ENCODE assay signal across 29 cellular contexts in the genomic region with DNA sequence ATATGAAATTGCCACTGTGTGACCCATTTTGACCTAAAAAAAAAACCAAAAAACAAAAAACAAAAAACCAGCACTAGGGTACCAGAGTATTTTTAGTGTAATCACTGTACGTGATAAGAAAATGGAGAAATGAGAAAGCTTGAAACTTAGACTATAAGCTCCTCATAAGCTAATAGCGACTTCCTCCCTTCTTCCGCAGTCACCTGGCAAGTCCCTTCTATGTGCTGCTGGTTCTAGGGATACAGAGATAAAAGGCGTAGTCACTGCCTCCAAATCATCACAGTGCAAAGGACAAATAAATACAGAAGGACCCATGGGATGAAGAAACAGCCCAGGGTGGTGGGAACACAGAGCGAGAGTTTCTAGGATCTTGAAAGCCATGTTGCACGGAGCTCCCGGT.
"Had no signal": no experiment of that assay in that cellular context is flagged by ENCODE, and none has a peak within 500 bp of the region (broad histone marks: within the 10 kb centered on the region; RNA-seq: fewer than 3 reads in every experiment).

No MANE protein-coding gene starts in this region.

- H3K27ac ChIP-seq: adrenal gland, hepatocyte, left ventricle myocardium inferior, parathyroid adenoma, thoracic aorta, vagina, VCaP had no signal

- H3K9me3 ChIP-seq: adrenal gland, left ventricle myocardium inferior, thoracic aorta, vagina had no signal

- DNase-seq: activated CD4-positive, alpha-beta T cell treated with anti-CD3 and anti-CD28 coated beads, Interleukin-2, amount 50 U/mL, for 1 hour; activated CD4-positive, CD25-positive, alpha-beta regulatory T cell treated with anti-CD3 and anti-CD28 coated beads, Interleukin-2, amount 50 U/mL, for 72 hours; activated CD8-positive, alpha-beta T cell treated with anti-CD3 and anti-CD28 coated beads, Interleukin-2, amount 10 ng/mL, durations not matched to agents 7 days and 5 days; activated naive CD4-positive, alpha-beta T cell; adrenal gland; central memory CD4-positive, alpha-beta T cell; dermis blood vessel endothelial cell; effector memory CD4-positive, alpha-beta T cell; foreskin melanocyte; kidney glomerular epithelial cell; left ventricle myocardium inferior; mammary epithelial cell; midbrain; nucleus accumbens; right cardiac atrium; stimulated activated CD4-positive, alpha-beta T cell treated with anti-CD3 and anti-CD28 coated beads, Interleukin-4, amount 100 ng/mL, for 24 hours; stimulated activated naive CD4-positive, alpha-beta T cell treated with Interleukin-2 at 50 U/mL for 16 hours had no signal

- H3K4me3 Mint-ChIP-seq: activated CD8-positive, alpha-beta T cell treated with anti-CD3 and anti-CD28 coated beads, Interleukin-2, amount 10 ng/mL, durations not matched to agents 7 days and 5 days; activated naive CD8-positive, alpha-beta T cell; natural killer cell treated with Interleukin-12 subunit alpha and Interleukin-12 subunit beta and Interleukin-15 and Interleukin-18, amount 100 ng/mL, for 72 hours; type B pancreatic cell had no signal

- H3K79me2 ChIP-seq: hepatocyte, parathyroid adenoma had no signal

- FAIRE-seq: astrocyte, endothelial cell of umbilical vein had no signal

- H3K27me3 Mint-ChIP-seq: activated naive CD8-positive, alpha-beta T cell; natural killer cell treated with Interleukin-12 subunit alpha and Interleukin-12 subunit beta and Interleukin-15 and Interleukin-18, amount 100 ng/mL, for 72 hours had no signal

- H3K4me1 ChIP-seq: parathyroid adenoma, vagina had no signal

- ATAC-seq: activated CD8-positive, alpha-beta T cell treated with anti-CD3 and anti-CD28 coated beads, Interleukin-2, amount 10 ng/mL, durations not matched to agents 7 days and 5 days; esophagus mucosa; natural killer cell treated with Interleukin-12 subunit alpha and Interleukin-12 subunit beta and Interleukin-15 and Interleukin-18, amount 100 ng/mL, for 72 hours; right cardiac atrium had no signal

- H3K9me3 Mint-ChIP-seq: activated T-helper 2 cell treated with anti-CD3 and anti-CD28 coated beads, Interferon-gamma antibody, Interleukin-2, Interleukin-4, amounts not matched to agents 10 μg/mL and 5 μg/mL and 100 μg/mL, durations not matched to agents 14 hours and 24 hours and 36 hours; natural killer cell treated with Interleukin-12 subunit alpha and Interleukin-12 subunit beta and Interleukin-15 and Interleukin-18, amount 100 ng/mL, for 72 hours; type B pancreatic cell had no signal

- H3K4me2 ChIP-seq: hepatocyte had no signal

- H3K27ac Mint-ChIP-seq: activated CD8-positive, alpha-beta T cell treated with anti-CD3 and anti-CD28 coated beads, Interleukin-2, amount 10 ng/mL, durations not matched to agents 7 days and 5 days; activated naive CD8-positive, alpha-beta T cell; activated T-helper 2 cell treated with anti-CD3 and anti-CD28 coated beads, Interferon-gamma antibody, Interleukin-2, Interleukin-4, amounts not matched to agents 10 μg/mL and 5 μg/mL and 100 μg/mL, durations not matched to agents 14 hours and 24 hours and 36 hours; natural killer cell treated with Interleukin-12 subunit alpha and Interleukin-12 subunit beta and Interleukin-15 and Interleukin-18, amount 100 ng/mL, for 72 hours; type B pancreatic cell had no signal

- H3K36me3 ChIP-seq: adrenal gland, left ventricle myocardium inferior, thoracic aorta, vagina had no signal

- H3K9ac ChIP-seq: parathyroid adenoma had no signal

- H3K36me3 Mint-ChIP-seq: natural killer cell treated with Interleukin-12 subunit alpha and Interleukin-12 subunit beta and Interleukin-15 and Interleukin-18, amount 100 ng/mL, for 72 hours; type B pancreatic cell had no signal

- H3K4me3 ChIP-seq: adrenal gland, hepatocyte, left ventricle myocardium inferior, thoracic aorta, vagina had no signal

- H3K27me3 ChIP-seq: adrenal gland, vagina had no signal

- H2AFZ ChIP-seq: hepatocyte, parathyroid adenoma had no signal
